Comparison of ENCODE assay signal across 14 cellular contexts in the genomic region with DNA sequence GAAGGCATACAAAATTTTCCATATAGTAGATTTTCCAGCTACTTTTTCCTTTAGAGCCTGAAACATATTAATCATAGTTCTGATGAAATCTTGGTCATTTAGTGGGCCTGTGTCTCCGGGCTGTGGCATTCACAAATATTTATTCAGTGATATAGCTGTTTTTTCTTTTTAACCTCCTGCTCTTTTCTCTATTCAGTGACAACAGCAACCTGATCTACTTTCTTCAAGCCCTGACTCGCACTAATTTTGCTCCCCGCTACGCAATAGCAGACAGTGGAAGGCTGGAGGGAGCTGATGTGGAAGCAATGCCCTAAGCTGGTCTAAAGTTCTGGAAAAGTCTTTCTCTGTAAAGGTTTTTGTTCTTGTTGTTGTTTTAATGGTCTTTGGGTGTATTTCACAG.
DNase-seq lines count a peak whose midpoint lies in the region; ATAC-seq and TF ChIP-seq lines count a peak whose summit lies in the region.
"Had no signal": no experiment of that assay in that cellular context is flagged by ENCODE, and none has a peak within 500 bp of the region (broad histone marks: within the 10 kb centered on the region; RNA-seq: fewer than 3 reads in every experiment).

No MANE protein-coding gene starts in this region.

- H3K4me3 ChIP-seq in brain microvascular endothelial cell (ENCODE audit: low read depth, low read length) (no peak overlapping the region), left lung (no peak overlapping the region)
- H3K4me3 ChIP-seq in CD4-positive, alpha-beta memory T cell (ENCODE audit: low read length in 2 of 2): no peak overlapping the region
- H3K4me3 ChIP-seq: BLaER1, psoas muscle, suprapubic skin had no signal

- no peak overlapping the region for H3K4me3 Mint-ChIP-seq in CD4-positive, alpha-beta memory T cell

- peak overlapping the region; percentile 41 for H3K27ac ChIP-seq in brain microvascular endothelial cell
- no peak overlapping the region for H3K27ac ChIP-seq in left lung
- H3K27ac ChIP-seq in CD4-positive, alpha-beta memory T cell (ENCODE audit: low read depth, low read length): no peak overlapping the region
- H3K27ac ChIP-seq: BLaER1, psoas muscle, suprapubic skin had no signal

- no peak overlapping the region for H3K27ac Mint-ChIP-seq in CD4-positive, alpha-beta memory T cell

- no peaks in the 10 kb centered on the region for H3K27me3 Mint-ChIP-seq in CD4-positive, alpha-beta memory T cell

- peaks cover 0 to 3% (median 0%) of the 10 kb centered on the region in 8 donors for H3K9me3 Mint-ChIP-seq in CD4-positive, alpha-beta memory T cell

- POLR2A ChIA-PET in CD4-positive, alpha-beta memory T cell (lab: Charles Lee; ENCODE audit: partially characterized antibody): no interaction called here

- TF ChIP-seq CTCF in brain microvascular endothelial cell (IDR thresholded peaks at IDR 0.05; ENCODE audit: low read depth, low read length, missing control alignments) (no peak), left lung (IDR thresholded peaks at IDR 0.05) (no peak)

- no peaks in the 10 kb centered on the region for H3K36me3 ChIP-seq in brain microvascular endothelial cell (replicated peaks)
- no peaks in the 10 kb centered on the region for H3K36me3 ChIP-seq in left lung
- H3K36me3 ChIP-seq in CD4-positive, alpha-beta memory T cell (ENCODE audit: insufficient read depth, low read length): no peaks in the 10 kb centered on the region
- H3K36me3 ChIP-seq: BLaER1, suprapubic skin had no signal

- no peaks in the 10 kb centered on the region for H3K27me3 ChIP-seq in brain microvascular endothelial cell (replicated peaks)
- H3K27me3 ChIP-seq in left lung: no peaks in the 10 kb centered on the region
- H3K27me3 ChIP-seq in CD4-positive, alpha-beta memory T cell (ENCODE audit: insufficient read depth, low read length): no peaks in the 10 kb centered on the region
- H3K27me3 ChIP-seq: BLaER1, suprapubic skin had no signal

- peak; percentile 51 for ATAC-seq in left lung
- ATAC-seq in GM21390 (IDR thresholded peaks at IDR 0.05; ENCODE audit: unreplicated experiment): no peak
- ATAC-seq: psoas muscle had no signal

- CTCF ChIA-PET in CD4-positive, alpha-beta memory T cell (lab: Charles Lee; ENCODE audit: partially characterized antibody): no interaction called here

- DNase-seq in AG20443 (ENCODE audit: low spot score) (peak; percentile 33), NCI-H146 (lab: John Stamatoyannopoulos, UW) (peak; percentile 92), brain microvascular endothelial cell (peak; percentile 63), left lung (no peak), hepatic stellate cell (ENCODE audit: low spot score) (no peak), NCI-H446 treated with DMSO at 0.1 percent for 48 hours (lab: John Stamatoyannopoulos, UW) (no peak)
- no peak for DNase-seq in CD4-positive, alpha-beta memory T cell
- DNase-seq: amniotic stem cell, dermis blood vessel endothelial cell, NCI-H446, psoas muscle had no signal

- intact Hi-C loops in left lung (cut with DNase I): no loop called here
- intact Hi-C loops in CD4-positive, alpha-beta memory T cell (cut with micrococcal nuclease): no loop called here

- H3K36me3 Mint-ChIP-seq in CD4-positive, alpha-beta memory T cell: no peaks in the 10 kb centered on the region

- H3K4me1 Mint-ChIP-seq in CD4-positive, alpha-beta memory T cell: no peaks in the 10 kb centered on the region

- no peaks in the 10 kb centered on the region for H3K4me1 ChIP-seq in left lung
- no peaks in the 10 kb centered on the region for H3K4me1 ChIP-seq in CD4-positive, alpha-beta memory T cell (ENCODE audit: insufficient read depth, low read length)
- H3K4me1 ChIP-seq: BLaER1, psoas muscle had no signal

- in situ Hi-C loops in brain microvascular endothelial cell (cut with HindIII; ENCODE audit: low pct_ligation_motif_present, low sequenced_read_pairs): no loop called here

- no peaks in the 10 kb centered on the region for H3K9me3 ChIP-seq in left lung
- H3K9me3 ChIP-seq in CD4-positive, alpha-beta memory T cell (ENCODE audit: control insufficient read depth in 1 of 2, low read length in 2 of 2): no peaks in the 10 kb centered on the region
- H3K9me3 ChIP-seq: BLaER1, psoas muscle, suprapubic skin had no signal

Comparison
In these comparisons a context has a peak if more than half of its experiments do, and no peak if none do; other contexts are left out.
1. DNase-seq: peak in AG20443 (single experiment), NCI-H146 (single experiment) and brain microvascular endothelial cell (single experiment); none in left lung (0 of 2), hepatic stellate cell (single experiment), NCI-H446 treated with DMSO at 0.1 percent for 48 hours (single experiment) and CD4-positive, alpha-beta memory T cell (0 of 5).